9 cellular contexts compared by ENCODE assay signal in genomic region chr2:100246163-100247145, GRCh38.
DNase-seq lines count a peak whose midpoint lies in the region; ATAC-seq, FAIRE-seq and TF ChIP-seq lines count a peak whose summit lies in the region.
"Had no signal": no experiment of that assay in that cellular context is flagged by ENCODE, and none has a peak within 500 bp of the region (broad histone marks: within the 10 kb centered on the region; RNA-seq: fewer than 3 reads in every experiment).

No MANE protein-coding gene starts in this region.

- H3K27ac Mint-ChIP-seq in type B pancreatic cell = no peak overlapping the region

- no peak for TF ChIP-seq POLR2A in GM12892 (IDR thresholded peaks at IDR 0.05; ENCODE audit: low read depth, low read length)

- peak; percentile 70 for FAIRE-seq in GM12892 (lab: Jason Lieb, UNC)

- ATAC-seq in GM18868 (IDR thresholded peaks at IDR 0.05; ENCODE audit: unreplicated experiment) = no peak

- peaks cover 4% of the 10 kb centered on the region for H3K9me3 Mint-ChIP-seq in type B pancreatic cell
- H3K9me3 Mint-ChIP-seq: central memory CD8-positive, alpha-beta T cell had no signal

- H3K27me3 Mint-ChIP-seq in type B pancreatic cell = peaks cover 12% of the 10 kb centered on the region

- TF ChIP-seq CTCF in type B pancreatic cell (conservative IDR thresholded peaks at IDR 0.05) = peak; percentile 69

- DNase-seq in AG20443 (ENCODE audit: low spot score) (peak; percentile 32), GM12892 (ENCODE audit: insufficient read length) (no peak), RPMI8226 (peak; percentile 63), globus pallidus (ENCODE audit: low spot score) (peak; percentile 15), type B pancreatic cell (ENCODE audit: extremely low spot score, unreplicated experiment) (no peak), NCI-H774 (lab: John Stamatoyannopoulos, UW) (no peak), NCI-H524 treated with DMSO at 0.1 percent for 48 hours (lab: John Stamatoyannopoulos, UW) (no peak)

- no peak overlapping the region for H3K4me3 Mint-ChIP-seq in type B pancreatic cell
- H3K4me3 Mint-ChIP-seq: central memory CD8-positive, alpha-beta T cell had no signal

- peaks cover 4% of the 10 kb centered on the region for H3K4me1 Mint-ChIP-seq in type B pancreatic cell (ENCODE audit: unreplicated experiment)
- H3K4me1 Mint-ChIP-seq: central memory CD8-positive, alpha-beta T cell had no signal

- peaks cover 4% of the 10 kb centered on the region for H3K36me3 Mint-ChIP-seq in type B pancreatic cell

Comparison
In these comparisons a context has a peak if more than half of its experiments do, and no peak if none do; other contexts are left out.
1. DNase-seq: peak in AG20443 (single experiment), RPMI8226 (single experiment) and globus pallidus (single experiment); none in GM12892 (single experiment), type B pancreatic cell (single experiment), NCI-H774 (single experiment) and NCI-H524 treated with DMSO at 0.1 percent for 48 hours (single experiment).